ENCODE assay signal across 9 cellular contexts in the genomic region with DNA sequence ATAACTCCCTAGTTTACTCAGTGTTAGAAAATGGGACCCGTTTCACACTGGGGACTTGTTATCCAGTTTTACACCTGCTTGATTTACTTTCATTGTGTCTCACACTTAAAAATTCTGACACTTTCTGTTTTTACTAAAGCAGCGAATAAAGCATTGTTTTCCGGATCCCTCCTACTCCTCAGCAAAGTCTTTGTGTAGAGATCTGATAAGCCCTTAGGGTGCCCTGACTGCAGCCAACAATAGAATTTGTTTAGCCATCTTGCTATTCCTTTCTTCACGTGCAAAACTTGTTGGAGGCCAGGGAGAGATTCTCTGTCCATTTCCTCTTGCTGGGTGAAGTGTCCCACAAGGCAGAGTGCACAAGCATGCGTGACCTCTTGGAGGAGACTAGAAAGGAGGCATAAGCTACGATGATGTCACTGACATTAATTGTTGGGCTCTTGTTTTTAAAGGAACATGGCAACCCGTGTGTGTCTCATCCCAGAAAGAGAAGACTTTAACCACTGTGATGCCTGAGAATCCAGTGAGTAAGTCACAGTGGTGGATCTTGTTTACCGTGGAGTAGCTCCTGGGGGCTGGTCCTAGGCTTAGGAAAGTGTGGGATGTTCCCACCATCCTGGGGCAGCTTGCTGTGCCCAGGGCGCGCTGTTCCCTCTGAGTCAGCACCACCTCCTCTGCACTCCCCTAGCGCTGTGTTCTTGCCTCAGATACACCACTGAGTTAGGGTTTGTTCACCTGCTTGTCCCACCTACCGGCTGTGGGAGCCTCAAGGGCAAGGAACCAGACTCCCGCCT. TPM values are rescaled to one million over a fixed set of nuclear protein-coding genes. Genes with fewer than 3 reads are reported as not detected.
DNase-seq lines count a peak whose midpoint lies in the region; ATAC-seq and TF ChIP-seq lines count a peak whose summit lies in the region.
"Had no signal": no experiment of that assay in that cellular context is flagged by ENCODE, and none has a peak within 500 bp of the region (broad histone marks: within the 10 kb centered on the region; RNA-seq: fewer than 3 reads in every experiment).

No MANE protein-coding gene starts in this region.

- H3K9me3 ChIP-seq in mucosa of rectum (ENCODE audit: control insufficient read depth in 2 of 2, low read length in 2 of 2) (no peaks in the 10 kb centered on the region), PC-3 (ENCODE audit: low read length) (no peaks in the 10 kb centered on the region)

- H3K27ac ChIP-seq in mucosa of rectum (ENCODE audit: low read depth in 2 of 2, low read length in 2 of 2) (peak overlapping the region; percentile 85 to 91), PC-3 (ENCODE audit: low read length) (no peak overlapping the region)

- TF ChIP-seq CTCF in chondrocyte (IDR thresholded peaks at IDR 0.05) (no peak), PC-3 (conservative IDR thresholded peaks at IDR 0.05; ENCODE audit: low read depth, low read length) (no peak)

- H3K4me1 Mint-ChIP-seq in stimulated activated naive CD8-positive, alpha-beta T cell treated with anti-CD3 and anti-CD28 coated beads, Interleukin-15, amount 100 ng/mL, for 72 hours = peaks cover 58% of the 10 kb centered on the region
- H3K4me1 Mint-ChIP-seq in chondrocyte (ENCODE audit: low read depth) = peaks cover 70% of the 10 kb centered on the region

- H3K27me3 ChIP-seq in mucosa of rectum (ENCODE audit: control insufficient read depth in 2 of 2, insufficient read depth in 2 of 2, low read length in 2 of 2) (no peaks in the 10 kb centered on the region), PC-3 (ENCODE audit: low read length) (no peaks in the 10 kb centered on the region)

- CTCF ChIA-PET in PC-3 (lab: Charles Lee) = no interaction called here

- H3K9me3 Mint-ChIP-seq in stimulated activated naive CD8-positive, alpha-beta T cell treated with anti-CD3 and anti-CD28 coated beads, Interleukin-15, amount 100 ng/mL, for 72 hours = no peaks in the 10 kb centered on the region
- no peaks in the 10 kb centered on the region for H3K9me3 Mint-ChIP-seq in chondrocyte (ENCODE audit: low read depth)

- POLR2A ChIA-PET in PC-3 (lab: Charles Lee; ENCODE audit: unreplicated experiment) = interaction anchor here (0.7 kb wide), 1 partner anchor 8 kb away, joined by 3 read pairs; no protein-coding TSS in a partner anchor

- H3K79me2 ChIP-seq in PC-3 (ENCODE audit: low read length) = peaks cover 65% of the 10 kb centered on the region

- H3K27ac Mint-ChIP-seq in stimulated activated naive CD8-positive, alpha-beta T cell treated with anti-CD3 and anti-CD28 coated beads, Interleukin-15, amount 100 ng/mL, for 72 hours = no peak overlapping the region
- peak overlapping the region; percentile 93 for H3K27ac Mint-ChIP-seq in chondrocyte (ENCODE audit: unreplicated experiment)

- no peak for DNase-seq in stimulated activated naive CD8-positive, alpha-beta T cell treated with anti-CD3 and anti-CD28 coated beads, Interleukin-15, Interleukin-2, amounts not matched to agents 100 U/mL and 50 U/mL, for 24 hours
- no peak for DNase-seq in stimulated activated naive CD8-positive, alpha-beta T cell treated with anti-CD3 and anti-CD28 coated beads, Interleukin-15, amount 100 ng/mL, for 72 hours
- DNase-seq in chondrocyte (ENCODE audit: low spot score) = no peak
- no peak for DNase-seq in C1 segment of cervical spinal cord (lab: John Stamatoyannopoulos, UW)
- no peak for DNase-seq in stimulated activated CD4-positive, alpha-beta T cell treated with anti-CD3 and anti-CD28 coated beads, Interleukin-12 subunit alpha, Interleukin-12 subunit beta, amount 100 ng/mL, for 4 hours
- no peak for DNase-seq in PC-3
- DNase-seq: activated CD4-positive, alpha-beta T cell treated with anti-CD3 and anti-CD28 coated beads, Interleukin-2, amount 50 U/mL, for 1 hour had no signal

- intact Hi-C loops in PC-3 (cut with micrococcal nuclease) = no loop called here

- ATAC-seq in stimulated activated naive CD8-positive, alpha-beta T cell treated with anti-CD3 and anti-CD28 coated beads, Interleukin-15, Interleukin-2, amounts not matched to agents 100 U/mL and 50 U/mL, for 24 hours = peak; percentile 16
- no peak for ATAC-seq in stimulated activated naive CD8-positive, alpha-beta T cell treated with anti-CD3 and anti-CD28 coated beads, Interleukin-15, amount 100 ng/mL, for 72 hours
- ATAC-seq in HG02588 (IDR thresholded peaks at IDR 0.05; ENCODE audit: unreplicated experiment) (no peak), PC-3 (no peak)

- H4K20me1 ChIP-seq in PC-3 (ENCODE audit: low read length) = no peaks in the 10 kb centered on the region

- no peak overlapping the region for H3K4me3 Mint-ChIP-seq in stimulated activated naive CD8-positive, alpha-beta T cell treated with anti-CD3 and anti-CD28 coated beads, Interleukin-15, amount 100 ng/mL, for 72 hours
- H3K4me3 Mint-ChIP-seq in chondrocyte (ENCODE audit: unreplicated experiment) = no peak overlapping the region

- H2AFZ ChIP-seq in PC-3 (ENCODE audit: low read length) = no peak overlapping the region

- no peaks in the 10 kb centered on the region for H3F3A ChIP-seq in PC-3 (ENCODE audit: low read length, unreplicated experiment)

- H3K4me3 ChIP-seq in mucosa of rectum (ENCODE audit: low read length in 2 of 2) = no peak overlapping the region
- H3K4me3 ChIP-seq in PC-3 (ENCODE audit: low read length) = no peak overlapping the region

- H3K9ac ChIP-seq in mucosa of rectum (ENCODE audit: low read depth in 1 of 2, low read length in 2 of 2) (no peak overlapping the region), PC-3 (ENCODE audit: low read length) (no peak overlapping the region)

- no peaks in the 10 kb centered on the region for H3K27me3 Mint-ChIP-seq in stimulated activated naive CD8-positive, alpha-beta T cell treated with anti-CD3 and anti-CD28 coated beads, Interleukin-15, amount 100 ng/mL, for 72 hours
- no peaks in the 10 kb centered on the region for H3K27me3 Mint-ChIP-seq in chondrocyte (ENCODE audit: low read depth)

- no peak overlapping the region for H3K4me2 ChIP-seq in PC-3 (ENCODE audit: low read length)

- H3K36me3 Mint-ChIP-seq in chondrocyte (ENCODE audit: low read depth) = peaks cover 21% of the 10 kb centered on the region

- no TSS peak for BruUV-seq in PC-3 (replicated peaks; lab: Mats Ljungman, UMichigan)

- H3K9me2 ChIP-seq in PC-3 (replicated peaks; ENCODE audit: low read length) = no peaks in the 10 kb centered on the region

- H3K4me1 ChIP-seq in mucosa of rectum (ENCODE audit: control insufficient read depth in 2 of 2, insufficient read depth in 2 of 2, low read length in 2 of 2) = peaks cover 69 to 94% of the 10 kb centered on the region in 2 donors
- peaks cover under 1% of the 10 kb centered on the region; the same call in 1 of the 2 replicates for H3K4me1 ChIP-seq in PC-3 (ENCODE audit: insufficient read depth, low read length)

- H3K36me3 ChIP-seq in mucosa of rectum (ENCODE audit: control insufficient read depth in 2 of 2, insufficient read depth in 2 of 2, low read length in 2 of 2) = peaks cover 7% of the 10 kb centered on the region in 2 donors
- H3K36me3 ChIP-seq in PC-3 (ENCODE audit: low read depth, low read length) = peaks cover 29% of the 10 kb centered on the region

RNA-seq across cellular contexts. Expression of a gene that starts 27.7 kb away (rescaled TPM):
- total RNA-seq in chondrocyte = 296 to 393 TPM (median 372 TPM) in 3 replicates
- 50.1 and 62.9 TPM in 2 replicates for total RNA-seq in PC-3 (2014; rRNA removed)
